Comparison of ENCODE assay signal across 20 cellular contexts in the genomic region with DNA sequence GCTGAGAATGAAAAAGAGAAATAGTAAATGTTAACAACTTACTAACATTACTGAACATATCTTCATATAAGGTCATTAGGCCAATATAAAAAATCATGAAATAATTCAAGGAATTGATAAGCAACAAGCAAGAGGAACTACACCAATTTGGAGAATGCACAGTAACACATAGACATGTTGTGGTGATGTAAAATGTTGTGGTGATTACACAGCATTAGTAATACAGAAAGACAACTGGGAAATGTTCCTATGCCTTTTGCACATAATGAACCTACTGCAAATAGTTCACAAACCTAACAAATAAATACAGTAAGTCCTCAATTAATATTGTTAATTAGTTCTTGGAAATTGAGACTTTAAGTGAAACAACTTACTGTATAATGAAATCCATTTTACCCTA.
DNase-seq lines count a peak whose midpoint lies in the region; ATAC-seq and TF ChIP-seq lines count a peak whose summit lies in the region.
"Had no signal": no experiment of that assay in that cellular context is flagged by ENCODE, and none has a peak within 500 bp of the region (broad histone marks: within the 10 kb centered on the region; RNA-seq: fewer than 3 reads in every experiment).

No MANE protein-coding gene starts in this region.

- intact Hi-C loops in posterior cingulate gyrus (cut with DNase I) = no loop called here

- H2AFZ ChIP-seq in OCI-LY3 (ENCODE audit: low read depth, low read length) = no peak overlapping the region

- H3K4me3 ChIP-seq in GM06990 (replicated peaks; ENCODE audit: low read depth, low read length) (no peak overlapping the region), OCI-LY3 (ENCODE audit: low read length) (no peak overlapping the region), fibroblast of the aortic adventitia (ENCODE audit: low read depth, low read length) (no peak overlapping the region)
- H3K4me3 ChIP-seq: ascending aorta, heart left ventricle, lung, sigmoid colon, tibial nerve had no signal

- H3K79me2 ChIP-seq in OCI-LY3 (ENCODE audit: low read length) = no peaks in the 10 kb centered on the region

- peak; percentile 57 for ATAC-seq in GM19351 (IDR thresholded peaks at IDR 0.05; ENCODE audit: unreplicated experiment)
- ATAC-seq: activated CD8-positive, alpha-beta memory T cell treated with anti-CD3 and anti-CD28 coated beads, Interleukin-2, amount 10 ng/mL, durations not matched to agents 7 days and 5 days; heart left ventricle had no signal

- no peaks in the 10 kb centered on the region for H4K20me1 ChIP-seq in OCI-LY3 (ENCODE audit: insufficient read depth, low read length)

- peaks cover 31% of the 10 kb centered on the region for H3K4me1 ChIP-seq in OCI-LY3 (ENCODE audit: low read length)
- H3K4me1 ChIP-seq: sigmoid colon had no signal

- no peaks in the 10 kb centered on the region for H3K9me3 ChIP-seq in OCI-LY3 (ENCODE audit: insufficient read depth, low read length)
- H3K9me3 ChIP-seq: ascending aorta, sigmoid colon had no signal

- no peak overlapping the region for H3K9ac ChIP-seq in OCI-LY3 (ENCODE audit: low read length)

- peak; percentile 13 for DNase-seq in GM06990 (ENCODE audit: extremely low read depth, insufficient read length)
- DNase-seq in fibroblast of the aortic adventitia (ENCODE audit: low read depth) = peak; percentile 7
- DNase-seq in stimulated activated CD4-positive, alpha-beta T cell treated with anti-CD3 and anti-CD28 coated beads, Interleukin-2, amount 100 ng/mL, for 24 hours = no peak
- no peak for DNase-seq in putamen (ENCODE audit: low spot score)
- no peak for DNase-seq in NCI-H2107 treated with DMSO at 0.1 percent for 48 hours (lab: John Stamatoyannopoulos, UW; ENCODE audit: unreplicated experiment)
- no peak for DNase-seq in posterior cingulate gyrus
- DNase-seq: activated CD4-positive, alpha-beta T cell treated with anti-CD3 and anti-CD28 coated beads, Interleukin-2, amount 50 U/mL, for 1 hour; activated CD8-positive, alpha-beta memory T cell treated with anti-CD3 and anti-CD28 coated beads, Interleukin-2, amount 10 ng/mL, durations not matched to agents 7 days and 5 days; CD4-positive, alpha-beta T cell; H9; heart left ventricle; NCI-H2107; NCI-H526; sigmoid colon; WERI-Rb-1 had no signal

- H3K4me2 ChIP-seq in OCI-LY3 (ENCODE audit: low read length) = peak overlapping the region; percentile 39

- peak overlapping the region; percentile 47 for H3K27ac ChIP-seq in OCI-LY3 (ENCODE audit: low read length)
- H3K27ac ChIP-seq: sigmoid colon, tibial nerve, WERI-Rb-1 had no signal

- H3K36me3 ChIP-seq in GM06990 (ENCODE audit: control insufficient read depth, insufficient read depth, low read length) (no peaks in the 10 kb centered on the region; the same call in 1 of the 2 replicates), OCI-LY3 (replicated peaks; ENCODE audit: low read depth, low read length) (no peaks in the 10 kb centered on the region)
- H3K36me3 ChIP-seq: WERI-Rb-1 had no signal

- H3K27me3 ChIP-seq in GM06990 (replicated peaks; ENCODE audit: control insufficient read depth, insufficient read depth, low read length) = no peaks in the 10 kb centered on the region
- no peaks in the 10 kb centered on the region for H3K27me3 ChIP-seq in OCI-LY3 (ENCODE audit: low read depth, low read length)
- H3K27me3 ChIP-seq: ascending aorta, heart left ventricle, sigmoid colon, tibial nerve had no signal

- TF ChIP-seq CTCF in GM06990 (IDR thresholded peaks at IDR 0.05; ENCODE audit: insufficient read depth, low read length, poor library complexity, severe bottlenecking) = no peak
- TF ChIP-seq CTCF in OCI-LY3 (IDR thresholded peaks at IDR 0.05; ENCODE audit: low read depth, low read length) = no peak
- TF ChIP-seq CTCF in fibroblast of the aortic adventitia (IDR thresholded peaks at IDR 0.05; ENCODE audit: insufficient read depth, low read length) = no peak

Comparison
In these comparisons a context has a peak if more than half of its experiments do, and no peak if none do; other contexts are left out.
1. DNase-seq: peak in GM06990 (single experiment) and fibroblast of the aortic adventitia (single experiment); none in stimulated activated CD4-positive, alpha-beta T cell treated with anti-CD3 and anti-CD28 coated beads, Interleukin-2, amount 100 ng/mL, for 24 hours (0 of 2), putamen (single experiment), NCI-H2107 treated with DMSO at 0.1 percent for 48 hours (single experiment) and posterior cingulate gyrus (0 of 10).